In the genomic region with DNA sequence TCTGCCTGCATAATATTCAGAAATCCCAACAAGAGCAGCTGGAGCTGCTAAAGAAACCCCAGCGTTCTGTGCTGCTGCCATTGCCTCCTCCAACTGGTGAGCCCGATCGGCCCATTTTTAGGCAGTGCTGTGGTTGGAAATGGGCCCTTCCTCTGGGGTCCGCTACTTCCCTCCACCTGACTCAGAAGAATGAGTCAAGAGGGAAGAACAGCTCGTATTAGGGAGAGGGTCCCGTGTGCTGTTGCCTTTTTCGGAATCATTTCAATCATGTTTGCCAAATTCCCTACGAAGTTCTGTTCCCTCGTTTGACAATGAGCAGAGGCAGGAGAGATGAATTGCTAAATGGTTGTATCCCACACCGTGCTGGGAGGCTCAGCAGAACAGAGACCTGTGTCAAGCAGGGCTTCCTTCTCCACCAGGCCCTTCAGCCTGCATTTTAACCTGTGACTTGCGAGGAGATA, we compare ENCODE assay signal across 10 cellular contexts. TPM values are rescaled to one million over a fixed set of nuclear protein-coding genes. Genes with fewer than 3 reads are reported as not detected.
DNase-seq lines count a peak whose midpoint lies in the region; ATAC-seq and TF ChIP-seq lines count a peak whose summit lies in the region.
"Had no signal": no experiment of that assay in that cellular context is flagged by ENCODE, and none has a peak within 500 bp of the region (broad histone marks: within the 10 kb centered on the region; RNA-seq: fewer than 3 reads in every experiment).

No MANE protein-coding gene starts in this region.

- peaks cover 0 to 9% of the 10 kb centered on the region in 2 donors for H3K4me1 ChIP-seq in duodenal mucosa (ENCODE audit: control insufficient read depth in 1 of 2, insufficient read depth in 2 of 2, low read length in 2 of 2)
- H3K4me1 ChIP-seq in tibial artery = peaks cover 0 to 34% (median 26%) of the 10 kb centered on the region in 4 donors

- H3K4me3 Mint-ChIP-seq in T-helper 17 cell = peak overlapping the region; percentile 52
- H3K4me3 Mint-ChIP-seq: neural crest cell had no signal

- no peak overlapping the region for H3K9ac ChIP-seq in duodenal mucosa (ENCODE audit: low read depth in 1 of 2, low read length in 2 of 2)

- H3K36me3 ChIP-seq in duodenal mucosa (ENCODE audit: control insufficient read depth in 1 of 2, insufficient read depth in 2 of 2, low read length in 2 of 2) (no peaks in the 10 kb centered on the region), tibial artery (peaks cover 17 to 34% (median 30%) of the 10 kb centered on the region in 3 donors)

- H3K4me3 ChIP-seq in duodenal mucosa (ENCODE audit: low read depth in 1 of 2, low read length in 2 of 2) = no peak overlapping the region
- peak overlapping the region; percentile 16 to 19 for H3K4me3 ChIP-seq in tibial artery
- H3K4me3 ChIP-seq: SK-N-MC had no signal

- no peaks in the 10 kb centered on the region for H3K27me3 ChIP-seq in duodenal mucosa (ENCODE audit: control insufficient read depth in 1 of 2, insufficient read depth in 2 of 2, low read length in 2 of 2)
- H3K27me3 ChIP-seq in tibial artery = no peaks in the 10 kb centered on the region

- H3K9me3 ChIP-seq in T-helper 17 cell (ENCODE audit: control insufficient read depth, low read length, poor library complexity, severe bottlenecking) (no peaks in the 10 kb centered on the region), duodenal mucosa (ENCODE audit: control insufficient read depth in 1 of 2, low read length in 2 of 2) (no peaks in the 10 kb centered on the region), tibial artery (no peaks in the 10 kb centered on the region)

- ATAC-seq in T-helper 17 cell = no peak
- ATAC-seq in HG03097 (IDR thresholded peaks at IDR 0.05; ENCODE audit: low FRiP score, unreplicated experiment) = no peak
- ATAC-seq in HG03378 (IDR thresholded peaks at IDR 0.05; ENCODE audit: unreplicated experiment) = no peak

- TF ChIP-seq CTCF in tibial artery (IDR thresholded peaks at IDR 0.05) = no peak

- H3K27me3 Mint-ChIP-seq in T-helper 17 cell = no peaks in the 10 kb centered on the region

- DNase-seq in T-helper 17 cell = no peak
- DNase-seq in midbrain (lab: John Stamatoyannopoulos, UW) = peak; percentile 12
- no peak for DNase-seq in tibial artery
- no peak for DNase-seq in retina
- DNase-seq: NCI-H1436 treated with DMSO at 0.1 percent for 48 hours had no signal

- intact Hi-C loops in tibial artery (cut with DNase I; ENCODE audit: low total_unique reads) = no loop called here

- no peaks in the 10 kb centered on the region for H3K36me3 Mint-ChIP-seq in T-helper 17 cell (ENCODE audit: low read depth)

- H3K27ac Mint-ChIP-seq in T-helper 17 cell = peak overlapping the region; percentile 5

- H3K27ac ChIP-seq in duodenal mucosa (ENCODE audit: low read depth, low read length) (peak overlapping the region; percentile 39), tibial artery (peak overlapping the region; percentile 92 to 97)
- H3K27ac ChIP-seq: SK-N-MC had no signal

- peaks cover 5% of the 10 kb centered on the region for H3K4me1 Mint-ChIP-seq in T-helper 17 cell

RNA-seq across cellular contexts. Expression of gene THBS2, which starts 38.4 kb away (rescaled TPM):
- not detected for total RNA-seq in T-helper 17 cell

Comparison
In these comparisons a context has a peak if more than half of its experiments do, and no peak if none do; other contexts are left out.
1. H3K4me3 ChIP-seq: peak in tibial artery (2 of 2); none in duodenal mucosa (0 of 2).